8 cellular contexts compared by ENCODE assay signal in genomic region chr6:129251669-129252376, GRCh38.
DNase-seq lines count a peak whose midpoint lies in the region; ATAC-seq and TF ChIP-seq lines count a peak whose summit lies in the region.

No MANE protein-coding gene starts in this region.

- H3K4me3 Mint-ChIP-seq in Calu3 (ENCODE audit: low read depth, unreplicated experiment) (no peak overlapping the region), type B pancreatic cell (peak overlapping the region; percentile 18)
- H3K4me3 Mint-ChIP-seq in activated CD8-positive, alpha-beta T cell treated with anti-CD3 and anti-CD28 coated beads for 36 hours: no peak overlapping the region
- H3K4me3 Mint-ChIP-seq in naive thymus-derived CD8-positive, alpha-beta T cell: no peak overlapping the region

- BruUV-seq in Calu3 (replicated peaks; lab: Mats Ljungman, UMichigan): no TSS peak

- H3K27ac Mint-ChIP-seq in Calu3 (ENCODE audit: unreplicated experiment) (no peak overlapping the region), type B pancreatic cell (peak overlapping the region; percentile 27)
- no peak overlapping the region for H3K27ac Mint-ChIP-seq in activated CD8-positive, alpha-beta T cell treated with anti-CD3 and anti-CD28 coated beads for 36 hours
- no peak overlapping the region for H3K27ac Mint-ChIP-seq in naive thymus-derived CD8-positive, alpha-beta T cell

- CTCF ChIA-PET in Calu3 (lab: Charles Lee): interaction anchor here (0.7 to 1.6 kb wide), 5 partner anchors 12 to 444 kb away, joined by 3 to 11 read pairs (median 3); no protein-coding TSS in a partner anchor
- CTCF ChIA-PET in activated CD8-positive, alpha-beta T cell treated with anti-CD3 and anti-CD28 coated beads for 36 hours (lab: Charles Lee): interaction anchor here (0.6 to 2.4 kb wide), 11 partner anchors 9 to 526 kb away, joined by 3 to 11 read pairs (median 4); no protein-coding TSS in a partner anchor

- intact Hi-C loops in Calu3 (cut with micrococcal nuclease; ENCODE audit: unreplicated experiment): loop anchor here (5.0 to 10.0 kb wide), 3 partner anchors 120 to 1517 kb away; no protein-coding TSS in a partner anchor
- intact Hi-C loops in activated CD8-positive, alpha-beta T cell treated with anti-CD3 and anti-CD28 coated beads for 36 hours (cut with micrococcal nuclease): no loop called here

- H3K27me3 Mint-ChIP-seq in Calu3 (ENCODE audit: unreplicated experiment) (peaks cover 17% of the 10 kb centered on the region), type B pancreatic cell (peaks cover 23% of the 10 kb centered on the region)
- peaks cover 8% of the 10 kb centered on the region for H3K27me3 Mint-ChIP-seq in activated CD8-positive, alpha-beta T cell treated with anti-CD3 and anti-CD28 coated beads for 36 hours
- peaks cover 9 to 21% (median 13%) of the 10 kb centered on the region in 5 donors for H3K27me3 Mint-ChIP-seq in naive thymus-derived CD8-positive, alpha-beta T cell

- TF ChIP-seq CTCF in Calu3 (IDR thresholded peaks at IDR 0.05; ENCODE audit: unreplicated experiment): peak; percentile 77
- TF ChIP-seq CTCF in activated CD8-positive, alpha-beta T cell treated with anti-CD3 and anti-CD28 coated beads for 36 hours (IDR thresholded peaks at IDR 0.05): peak; percentile 89
- TF ChIP-seq CTCF in type B pancreatic cell (conservative IDR thresholded peaks at IDR 0.05): peak; percentile 88

- DNase-seq in Calu3: peak; percentile 60
- peak; percentile 5 for DNase-seq in GM19240 (ENCODE audit: insufficient read length, low spot score)
- DNase-seq in NCI-H526 (lab: John Stamatoyannopoulos, UW): peak; percentile 50 to 76
- DNase-seq in activated CD8-positive, alpha-beta T cell treated with anti-CD3 and anti-CD28 coated beads for 36 hours: peak; percentile 75
- DNase-seq in erythroblast (lab: John Stamatoyannopoulos, UW): peak; percentile 49 to 63
- DNase-seq in naive thymus-derived CD8-positive, alpha-beta T cell: peak in 8 of 10 donors; percentile 1 to 48 (median 31)
- DNase-seq in type B pancreatic cell (ENCODE audit: extremely low spot score, unreplicated experiment): no peak

- no peak for TF ChIP-seq POLR2A in erythroblast (IDR thresholded peaks at IDR 0.05; ENCODE audit: low read length)

- POLR2A ChIA-PET in activated CD8-positive, alpha-beta T cell treated with anti-CD3 and anti-CD28 coated beads for 36 hours (lab: Charles Lee): no interaction called here
- POLR2A ChIA-PET in naive thymus-derived CD8-positive, alpha-beta T cell (lab: Charles Lee): no interaction called here

- H3K9me3 Mint-ChIP-seq in Calu3 (ENCODE audit: low read depth, unreplicated experiment) (no peaks in the 10 kb centered on the region), type B pancreatic cell (no peaks in the 10 kb centered on the region)
- H3K9me3 Mint-ChIP-seq in activated CD8-positive, alpha-beta T cell treated with anti-CD3 and anti-CD28 coated beads for 36 hours: no peaks in the 10 kb centered on the region
- H3K9me3 Mint-ChIP-seq in naive thymus-derived CD8-positive, alpha-beta T cell: no peaks in the 10 kb centered on the region

- ATAC-seq in HG03196 (IDR thresholded peaks at IDR 0.05; ENCODE audit: unreplicated experiment): peak; percentile 73
- peak; percentile 96 for ATAC-seq in activated CD8-positive, alpha-beta T cell treated with anti-CD3 and anti-CD28 coated beads for 36 hours
- ATAC-seq in naive thymus-derived CD8-positive, alpha-beta T cell: no peak

- peaks cover 21% of the 10 kb centered on the region for H3K4me1 Mint-ChIP-seq in Calu3 (ENCODE audit: low read depth, unreplicated experiment)
- H3K4me1 Mint-ChIP-seq in activated CD8-positive, alpha-beta T cell treated with anti-CD3 and anti-CD28 coated beads for 36 hours (ENCODE audit: low read depth): peaks cover 11% of the 10 kb centered on the region
- no peaks in the 10 kb centered on the region for H3K4me1 Mint-ChIP-seq in naive thymus-derived CD8-positive, alpha-beta T cell
- peaks cover 13% of the 10 kb centered on the region for H3K4me1 Mint-ChIP-seq in type B pancreatic cell (ENCODE audit: unreplicated experiment)

- no peaks in the 10 kb centered on the region for H3K36me3 Mint-ChIP-seq in Calu3 (ENCODE audit: insufficient read depth, unreplicated experiment)
- H3K36me3 Mint-ChIP-seq in activated CD8-positive, alpha-beta T cell treated with anti-CD3 and anti-CD28 coated beads for 36 hours (ENCODE audit: low read depth): no peaks in the 10 kb centered on the region
- H3K36me3 Mint-ChIP-seq in naive thymus-derived CD8-positive, alpha-beta T cell: no peaks in the 10 kb centered on the region
- H3K36me3 Mint-ChIP-seq in type B pancreatic cell: peaks cover 3% of the 10 kb centered on the region

Comparison
In these comparisons a context has a peak if more than half of its experiments do, and no peak if none do; other contexts are left out.
1. ATAC-seq: peak in HG03196 (single experiment) and activated CD8-positive, alpha-beta T cell treated with anti-CD3 and anti-CD28 coated beads for 36 hours (single experiment); none in naive thymus-derived CD8-positive, alpha-beta T cell (0 of 2).
2. Peak in every context shown above with its lines, with median percentiles within 50 percentile points of each other: CTCF ChIP-seq.